Comparison of ENCODE assay signal across 22 cellular contexts in genomic region chr10:18195060-18195799, GRCh38. TPM values are rescaled to one million over a fixed set of nuclear protein-coding genes. Genes with fewer than 3 reads are reported as not detected.
A peak's percentile ranks its signal among the peaks of the same experiment; 100 is the strongest.
DNase-seq lines count a peak whose midpoint lies in the region; ATAC-seq and TF ChIP-seq lines count a peak whose summit lies in the region.
"Had no signal": no experiment of that assay in that cellular context is flagged by ENCODE, and none has a peak within 500 bp of the region (broad histone marks: within the 10 kb centered on the region; RNA-seq: fewer than 3 reads in every experiment).

No MANE protein-coding gene starts in this region.

- in situ Hi-C loops in GM13976 (cut with MboI; ENCODE audit: low sequenced_read_pairs, unreplicated experiment): no loop called here

- DNase-seq in left cardiac atrium: no peak
- DNase-seq in cardiac septum (ENCODE audit: low spot score): no peak
- peak; percentile 45 for DNase-seq in dedifferentiated amniotic fluid mesenchymal stem cell (ENCODE audit: extremely low spot score)
- DNase-seq in mesothelial cell of epicardium (ENCODE audit: low spot score in 2 of 2, unreplicated experiment in 2 of 2): no peak
- no peak for DNase-seq in GM13976 (ENCODE audit: low spot score)
- DNase-seq in WTC11 (ENCODE audit: low spot score): no peak
- no peak for DNase-seq in Ammon's horn (ENCODE audit: low spot score)
- DNase-seq: activated CD4-positive, alpha-beta T cell treated with anti-CD3 and anti-CD28 coated beads for 36 hours; activated effector memory CD4-positive, alpha-beta T cell treated with anti-CD3 and anti-CD28 coated beads, Interleukin-2, amount 50 U/mL, for 16 hours; amniotic stem cell; CD4-positive, alpha-beta memory T cell; MV-4-11; natural killer cell; NCI-H526 treated with DMSO at 0.1 percent for 48 hours; psoas muscle; stimulated activated naive CD4-positive, alpha-beta T cell; upper lobe of left lung had no signal

- H3K36me3 Mint-ChIP-seq in mesothelial cell of epicardium: no peaks in the 10 kb centered on the region
- H3K36me3 Mint-ChIP-seq in WTC11: no peaks in the 10 kb centered on the region
- H3K36me3 Mint-ChIP-seq: CD4-positive, alpha-beta memory T cell; IgD-negative memory B cell; natural killer cell had no signal

- peak overlapping the region; percentile 14 for H3K27ac Mint-ChIP-seq in mesothelial cell of epicardium
- H3K27ac Mint-ChIP-seq in WTC11: no peak overlapping the region
- H3K27ac Mint-ChIP-seq: activated CD4-positive, alpha-beta T cell treated with anti-CD3 and anti-CD28 coated beads for 36 hours; CD4-positive, alpha-beta memory T cell; IgD-negative memory B cell; natural killer cell had no signal

- POLR2A ChIA-PET in WTC11 (lab: Charles Lee): no interaction called here

- H3K4me3 Mint-ChIP-seq in mesothelial cell of epicardium: no peak overlapping the region
- no peak overlapping the region for H3K4me3 Mint-ChIP-seq in WTC11
- H3K4me3 Mint-ChIP-seq: activated CD4-positive, alpha-beta T cell treated with anti-CD3 and anti-CD28 coated beads for 36 hours; CD4-positive, alpha-beta memory T cell; natural killer cell had no signal

- CTCF ChIA-PET in WTC11 (lab: Charles Lee): interaction anchor here (0.7 kb wide), 1 partner anchor 82 kb away, joined by 3 read pairs; no protein-coding TSS in a partner anchor

- H3K27me3 Mint-ChIP-seq in mesothelial cell of epicardium (ENCODE audit: low read depth): peaks cover 4% of the 10 kb centered on the region
- H3K27me3 Mint-ChIP-seq in WTC11 (ENCODE audit: low read depth): no peaks in the 10 kb centered on the region; the same call in 1 of the 2 replicates
- H3K27me3 Mint-ChIP-seq: activated CD4-positive, alpha-beta T cell treated with anti-CD3 and anti-CD28 coated beads for 36 hours; IgD-negative memory B cell had no signal

- intact Hi-C loops in left cardiac atrium (cut with DNase I): no loop called here
- intact Hi-C loops in cardiac septum (cut with DNase I): no loop called here

- H3K4me1 Mint-ChIP-seq in mesothelial cell of epicardium (peaks cover 19% of the 10 kb centered on the region), WTC11 (peaks cover 17% of the 10 kb centered on the region)
- H3K4me1 Mint-ChIP-seq: activated CD4-positive, alpha-beta T cell treated with anti-CD3 and anti-CD28 coated beads for 36 hours; CD4-positive, alpha-beta memory T cell; natural killer cell had no signal

- TF ChIP-seq CTCF in mesothelial cell of epicardium (IDR thresholded peaks at IDR 0.05; ENCODE audit: unreplicated experiment) (no peak), GM13976 (IDR thresholded peaks at IDR 0.05; ENCODE audit: borderline replicate concordance, control extremely low read depth, extremely low read depth, insufficient read depth, missing control alignments) (no peak), WTC11 (IDR thresholded peaks at IDR 0.05) (no peak)

- ATAC-seq in left cardiac atrium (peak; percentile 67 to 85), HG03175 (IDR thresholded peaks at IDR 0.05; ENCODE audit: unreplicated experiment) (no peak), WTC11 (no peak)
- ATAC-seq: A549; activated CD4-positive, alpha-beta T cell treated with anti-CD3 and anti-CD28 coated beads for 36 hours; natural killer cell; psoas muscle had no signal

- H3K9me3 Mint-ChIP-seq in mesothelial cell of epicardium (no peaks in the 10 kb centered on the region), WTC11 (peaks cover 6% of the 10 kb centered on the region)
- H3K9me3 Mint-ChIP-seq: natural killer cell had no signal

TF ChIP-seq in WTC11, 78 proteins besides CTCF, POLR2A, EP300 and RAD21:
- no peak for TF ChIP-seq USF2 (CRISPR knock-in tag; IDR thresholded peaks at IDR 0.05)
- no peak for TF ChIP-seq TCF7 (CRISPR knock-in tag; IDR thresholded peaks at IDR 0.05; ENCODE audit: low read depth)
- no peak for TF ChIP-seq CBFB (CRISPR knock-in tag; IDR thresholded peaks at IDR 0.05; ENCODE audit: low read depth)
- TF ChIP-seq EMX1 (CRISPR knock-in tag; IDR thresholded peaks at IDR 0.05): no peak
- TF ChIP-seq HMGXB4 (CRISPR knock-in tag; IDR thresholded peaks at IDR 0.05): no peak
- no peak for TF ChIP-seq FOXP1 (CRISPR knock-in tag; IDR thresholded peaks at IDR 0.05; ENCODE audit: borderline replicate concordance)
- TF ChIP-seq PRRX2 (CRISPR knock-in tag; IDR thresholded peaks at IDR 0.05): no peak
- no peak for TF ChIP-seq STAT6 (CRISPR knock-in tag; conservative IDR thresholded peaks at IDR 0.05; ENCODE audit: low read depth)
- TF ChIP-seq ATF1 (CRISPR knock-in tag; IDR thresholded peaks at IDR 0.05): no peak
- no peak for TF ChIP-seq ZBTB43 (CRISPR knock-in tag; IDR thresholded peaks at IDR 0.05)
- TF ChIP-seq NR1H2 (CRISPR knock-in tag; IDR thresholded peaks at IDR 0.05): no peak
- TF ChIP-seq MYBL2 (CRISPR knock-in tag; IDR thresholded peaks at IDR 0.05): no peak
- no peak for TF ChIP-seq JAZF1 (CRISPR knock-in tag; IDR thresholded peaks at IDR 0.05)
- no peak for TF ChIP-seq ZNF396 (CRISPR knock-in tag; IDR thresholded peaks at IDR 0.05; ENCODE audit: borderline replicate concordance)

RNA-seq across cellular contexts. Expression of gene CACNB2, which starts 55.0 kb away (rescaled TPM):
- 10 to 100 TPM; 23.7 to 34.3 TPM for total RNA-seq in left cardiac atrium
- 20.6 TPM for total RNA-seq in cardiac septum
- 10.0 to 13.1 TPM (median 13.0 TPM) in 3 replicates for total RNA-seq in mesothelial cell of epicardium
- 3.2 to 4.4 TPM (median 3.3 TPM) in 3 replicates for total RNA-seq in WTC11 (2021)
- total RNA-seq: activated CD4-positive, alpha-beta T cell treated with anti-CD3 and anti-CD28 coated beads for 36 hours; CD4-positive, alpha-beta memory T cell; lung microvascular endothelial cell; natural killer cell; SK-MEL-5 had no signal

Comparison
In these comparisons a context has a peak if more than half of its experiments do, and no peak if none do; other contexts are left out.
1. ATAC-seq: peak in left cardiac atrium (2 of 2); none in HG03175 (single experiment) and WTC11 (single experiment).